In genomic region chr3:115783938-115784738, GRCh38 we compare ENCODE assay signal across 8 cellular contexts.
DNase-seq lines count a peak whose midpoint lies in the region; ATAC-seq, FAIRE-seq and TF ChIP-seq lines count a peak whose summit lies in the region.

No MANE protein-coding gene starts in this region.

- POLR2A ChIA-PET in AG04450 (lab: Yijun Ruan, JAX) = interaction anchor here (0.6 to 1.6 kb wide), 10 partner anchors 8 to 636 kb away, joined by 3 to 8 read pairs (median 4); no protein-coding TSS in a partner anchor

- ATAC-seq in GM18873 (IDR thresholded peaks at IDR 0.05; ENCODE audit: low FRiP score, unreplicated experiment) (peak; percentile 81), HG03159 (IDR thresholded peaks at IDR 0.05; ENCODE audit: unreplicated experiment) (peak; percentile 90)

- no peak for TF ChIP-seq POLR2A in breast epithelium (IDR thresholded peaks at IDR 0.05)

- H3K36me3 ChIP-seq in breast epithelium (no peaks in the 10 kb centered on the region), small intestine (ENCODE audit: control insufficient read depth in 2 of 2, insufficient read depth in 2 of 2, low read length in 2 of 2) (no peaks in the 10 kb centered on the region)

- H3K4me3 ChIP-seq in AG04450 (ENCODE audit: low read depth, low read length) (peak overlapping the region; percentile 65), breast epithelium (peak overlapping the region; percentile 67 to 81 (median 78)), small intestine (ENCODE audit: low read depth in 1 of 2, low read length in 2 of 2) (peak overlapping the region; percentile 46 to 77)

- H3K27ac ChIP-seq in AG04450 (ENCODE audit: low read depth, low read length) = peak overlapping the region; percentile 97
- peak overlapping the region; percentile 87 for H3K27ac ChIP-seq in VCaP
- H3K27ac ChIP-seq in breast epithelium = peak overlapping the region; percentile 91 to 93
- peak overlapping the region; percentile 62 to 94 for H3K27ac ChIP-seq in small intestine (ENCODE audit: low read depth in 1 of 2, low read length in 1 of 2)

- DNase-seq in AG04450 (ENCODE audit: low read depth, low spot score) (peak; percentile 88), NCI-H2196 (lab: John Stamatoyannopoulos, UW; ENCODE audit: unreplicated experiment) (peak; percentile 95), breast epithelium (ENCODE audit: low spot score in 2 of 2) (peak; percentile 83 to 84), iPS-NIHi7 (ENCODE audit: extremely low spot score) (peak; percentile 88), small intestine (peak; percentile 85)

- 0 to 1% (median 1%) methylated on average over 66 to 81 of the region's 81 CpGs for WGBS in small intestine, 3 donors

- CTCF ChIA-PET in AG04450 (lab: Charles Lee) = interaction anchor here (0.6 to 4.1 kb wide), 46 partner anchors 9 to 1944 kb away, joined by 3 to 49 read pairs (median 4); no protein-coding TSS in a partner anchor

- TF ChIP-seq CTCF in AG04450 (IDR thresholded peaks at IDR 0.05; ENCODE audit: low read depth, low read length) (peak; percentile 91), VCaP (conservative IDR thresholded peaks at IDR 0.05) (peak; percentile 99), breast epithelium (IDR thresholded peaks at IDR 0.05) (peak; percentile 73 to 95 (median 93))

- H3K9me3 ChIP-seq in AG04450 (ENCODE audit: control insufficient read depth, insufficient read depth, low read length) (no peaks in the 10 kb centered on the region), breast epithelium (no peaks in the 10 kb centered on the region), small intestine (ENCODE audit: control insufficient read depth, low read depth) (no peaks in the 10 kb centered on the region)

- H3K4me1 ChIP-seq in breast epithelium = no peaks in the 10 kb centered on the region
- no peaks in the 10 kb centered on the region for H3K4me1 ChIP-seq in small intestine (ENCODE audit: control insufficient read depth in 2 of 2, insufficient read depth in 1 of 2, low read depth in 1 of 2, low read length in 1 of 2)

- intact Hi-C loops in breast epithelium (cut with DNase I; ENCODE audit: low total_unique reads) = no loop called here

- no peak for FAIRE-seq in small intestine (lab: Jason Lieb, UNC)

- H3K27me3 ChIP-seq in AG04450 (ENCODE audit: control insufficient read depth, insufficient read depth, low read length) = no peaks in the 10 kb centered on the region
- H3K27me3 ChIP-seq in breast epithelium = no peaks in the 10 kb centered on the region
- H3K27me3 ChIP-seq in small intestine (ENCODE audit: control insufficient read depth in 2 of 2, insufficient read depth in 2 of 2, low read length in 2 of 2) = no peaks in the 10 kb centered on the region

Comparison
In these comparisons a context has a peak if more than half of its experiments do, and no peak if none do; other contexts are left out.
1. Peak in every context shown above with its lines: DNase-seq, ATAC-seq, H3K4me3 ChIP-seq and H3K27ac ChIP-seq.